16 cellular contexts compared by ENCODE assay signal in genomic region chr4:40956726-40957255, GRCh38.
"Had no signal": no experiment of that assay in that cellular context is flagged by ENCODE, and none has a peak within 500 bp of the region (broad histone marks: within the 10 kb centered on the region; RNA-seq: fewer than 3 reads in every experiment).

No MANE protein-coding gene starts in this region.

- H3K4me3 ChIP-seq: body of pancreas, lower lobe of right lung had no signal

- H3K36me3 Mint-ChIP-seq: naive thymus-derived CD4-positive, alpha-beta T cell had no signal

- H3K9me3 Mint-ChIP-seq: activated CD4-positive, alpha-beta T cell treated with anti-CD3 and anti-CD28 coated beads, Interleukin-2, amount 10 ng/mL, durations not matched to agents 24 days and 14 days; activated naive CD4-positive, alpha-beta T cell treated with anti-CD3 and anti-CD28 coated beads for 36 hours; central memory CD8-positive, alpha-beta T cell had no signal

- H3K4me1 ChIP-seq: body of pancreas had no signal

- H3K27ac Mint-ChIP-seq: activated CD4-positive, alpha-beta T cell treated with anti-CD3 and anti-CD28 coated beads, Interleukin-2, amount 10 ng/mL, durations not matched to agents 24 days and 14 days; activated naive CD4-positive, alpha-beta T cell treated with anti-CD3 and anti-CD28 coated beads for 36 hours; naive thymus-derived CD4-positive, alpha-beta T cell had no signal

- ATAC-seq: body of pancreas; lower lobe of right lung; naive thymus-derived CD4-positive, alpha-beta T cell had no signal

- H3K36me3 ChIP-seq: lower lobe of right lung had no signal

- DNase-seq: activated CD4-positive, alpha-beta T cell treated with anti-CD3 and anti-CD28 coated beads, Interleukin-2, amount 10 ng/mL, durations not matched to agents 24 days and 14 days; activated CD8-positive, alpha-beta memory T cell treated with anti-CD3 and anti-CD28 coated beads for 24 hours; activated naive CD4-positive, alpha-beta T cell treated with anti-CD3 and anti-CD28 coated beads for 36 hours; body of pancreas; dermis blood vessel endothelial cell; foreskin melanocyte; hippocampal formation; lower lobe of right lung; midbrain; naive thymus-derived CD4-positive, alpha-beta T cell; retina; small intestine; T-helper 9 cell; trophoblast cell had no signal

- H3K27me3 ChIP-seq: body of pancreas had no signal

- H3K4me3 Mint-ChIP-seq: activated CD4-positive, alpha-beta T cell treated with anti-CD3 and anti-CD28 coated beads, Interleukin-2, amount 10 ng/mL, durations not matched to agents 24 days and 14 days; activated naive CD4-positive, alpha-beta T cell treated with anti-CD3 and anti-CD28 coated beads for 36 hours; central memory CD8-positive, alpha-beta T cell; naive thymus-derived CD4-positive, alpha-beta T cell had no signal

- H3K4me1 Mint-ChIP-seq: activated CD4-positive, alpha-beta T cell treated with anti-CD3 and anti-CD28 coated beads, Interleukin-2, amount 10 ng/mL, durations not matched to agents 24 days and 14 days; central memory CD8-positive, alpha-beta T cell; naive thymus-derived CD4-positive, alpha-beta T cell had no signal

- H3K27ac ChIP-seq: body of pancreas, lower lobe of right lung, VCaP had no signal

- H3K27me3 Mint-ChIP-seq: central memory CD8-positive, alpha-beta T cell had no signal

- H3K9me3 ChIP-seq: body of pancreas, lower lobe of right lung had no signal
